8 cellular contexts compared by ENCODE assay signal in the genomic region with DNA sequence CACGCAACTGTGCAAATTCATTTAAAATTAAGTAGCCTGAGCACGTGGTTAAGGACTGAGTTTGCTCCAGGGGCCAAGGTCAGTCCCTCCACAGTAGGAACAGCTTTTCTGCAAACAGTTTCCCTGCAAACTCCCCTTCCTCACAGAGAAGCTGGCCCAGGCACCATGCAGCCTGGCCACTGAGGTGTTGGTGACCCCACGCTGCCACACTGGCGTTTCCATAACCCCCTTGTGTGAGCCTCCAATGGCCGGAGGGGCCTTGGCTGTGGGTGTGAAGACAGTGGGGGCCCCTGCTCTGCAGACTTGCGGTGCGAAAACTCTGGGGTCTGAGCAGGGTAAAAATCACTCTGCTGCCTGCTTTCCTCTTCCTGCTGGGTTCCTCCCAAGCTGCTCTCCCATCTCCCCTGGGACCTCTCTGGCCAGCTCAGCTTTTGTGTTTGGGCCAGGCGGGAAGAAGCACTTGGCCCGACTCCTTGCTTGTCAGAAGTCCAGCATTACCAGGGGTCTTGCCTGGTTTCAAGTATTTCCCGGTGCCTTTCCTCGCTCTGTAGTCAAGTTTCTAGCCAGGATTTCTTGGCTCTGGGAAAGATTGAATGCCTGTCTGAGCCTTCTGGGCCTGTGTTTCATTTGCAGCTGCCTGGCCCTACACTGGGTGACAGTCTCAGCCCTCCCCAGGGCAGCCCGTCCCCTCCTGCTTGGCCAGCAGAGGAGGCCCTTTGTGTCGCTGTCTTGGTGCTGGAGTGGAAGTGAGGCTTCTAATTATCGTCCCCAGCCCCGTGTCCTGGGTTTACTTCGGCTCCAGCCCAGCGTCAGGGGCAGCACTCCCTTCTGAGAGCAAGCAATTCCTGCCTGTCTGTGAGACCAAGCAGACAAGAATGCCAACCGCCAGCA.
A peak's percentile ranks its signal among the peaks of the same experiment; 100 is the strongest.
DNase-seq lines count a peak whose midpoint lies in the region; ATAC-seq and TF ChIP-seq lines count a peak whose summit lies in the region.

No MANE protein-coding gene starts in this region.

- no peak for ATAC-seq in HG03039 (IDR thresholded peaks at IDR 0.05; ENCODE audit: unreplicated experiment)

- TF ChIP-seq CTCF in parathyroid adenoma (IDR thresholded peaks at IDR 0.05): no peak

- H3K36me3 ChIP-seq in parathyroid adenoma (ENCODE audit: control insufficient read depth, insufficient read depth, low read length): no peaks in the 10 kb centered on the region

- H2AFZ ChIP-seq in parathyroid adenoma: peak overlapping the region; percentile 100

- peak in 13 of 14 donors; percentile 30 to 87 (median 71) for DNase-seq in C1 segment of cervical spinal cord (lab: John Stamatoyannopoulos, UW)
- peak; percentile 70 for DNase-seq in SK-N-DZ (ENCODE audit: low spot score)
- DNase-seq in head of caudate nucleus: peak; percentile 45 to 87 (median 73)
- no peak for DNase-seq in DMS53 (lab: John Stamatoyannopoulos, UW)
- DNase-seq in glomerular visceral epithelial cell (ENCODE audit: extremely low spot score): no peak
- no peak for DNase-seq in AG20443 (ENCODE audit: low spot score)

- H3K27ac ChIP-seq in parathyroid adenoma: peak overlapping the region; percentile 33

- H3K9ac ChIP-seq in parathyroid adenoma: no peak overlapping the region

- H3K4me3 ChIP-seq in parathyroid adenoma (ENCODE audit: low read depth, low read length): no peak overlapping the region

- intact Hi-C loops in head of caudate nucleus (cut with DNase I): loop anchor here (2.0 kb wide), 1 partner anchor 107 kb away; no protein-coding TSS in a partner anchor

- peaks cover 3% of the 10 kb centered on the region for H3K79me2 ChIP-seq in parathyroid adenoma

- H3K9me3 ChIP-seq in parathyroid adenoma (ENCODE audit: control insufficient read depth, low read length): no peaks in the 10 kb centered on the region

- H3K4me1 ChIP-seq in parathyroid adenoma: peaks cover 21% of the 10 kb centered on the region

- no peaks in the 10 kb centered on the region for H3K27me3 ChIP-seq in parathyroid adenoma (ENCODE audit: control insufficient read depth, insufficient read depth, low read length)

- H3K4me2 ChIP-seq in parathyroid adenoma (ENCODE audit: low read length): no peak overlapping the region

Comparison
In these comparisons a context has a peak if more than half of its experiments do, and no peak if none do; other contexts are left out.
1. DNase-seq: peak in C1 segment of cervical spinal cord (13 of 14), SK-N-DZ (single experiment) and head of caudate nucleus (42 of 42); none in DMS53 (single experiment), glomerular visceral epithelial cell (single experiment) and AG20443 (single experiment).